Comparison of ENCODE assay signal across 11 cellular contexts in genomic region chr12:63955831-63956685, GRCh38.
DNase-seq lines count a peak whose midpoint lies in the region; ATAC-seq and TF ChIP-seq lines count a peak whose summit lies in the region.
"Had no signal": no experiment of that assay in that cellular context is flagged by ENCODE, and none has a peak within 500 bp of the region (broad histone marks: within the 10 kb centered on the region; RNA-seq: fewer than 3 reads in every experiment).

No MANE protein-coding gene starts in this region.

- H3K27me3 ChIP-seq in gastrocnemius medialis, result no peaks in the 10 kb centered on the region

- H3K4me3 ChIP-seq in gastrocnemius medialis, result no peak overlapping the region

- in situ Hi-C loops in gastrocnemius medialis (cut with MboI; ENCODE audit: low sequenced_read_pairs in 4 of 4) (no loop called here), ACHN (cut with HindIII; ENCODE audit: low pct_ligation_motif_present, low pct_unique_long_range_greater_than_20kb, low sequenced_read_pairs) (no loop called here)

- H3K27ac ChIP-seq in gastrocnemius medialis, result peak overlapping the region; percentile 39 to 69 (median 52)

- TF ChIP-seq POLR2A in gastrocnemius medialis (IDR thresholded peaks at IDR 0.05), result no peak

- H3K4me1 ChIP-seq in gastrocnemius medialis, result peaks cover 0 to 10% of the 10 kb centered on the region in 2 donors

- intact Hi-C loops in left ventricle myocardium superior (cut with micrococcal nuclease), result no loop called here
- intact Hi-C loops in gastrocnemius medialis (cut with DNase I; ENCODE audit: low total_unique reads), result no loop called here

- ATAC-seq in GM18498 (IDR thresholded peaks at IDR 0.05; ENCODE audit: unreplicated experiment) (peak; percentile 48), left ventricle myocardium superior (peak; percentile 93), gastrocnemius medialis (peak; percentile 92 to 94), HG02610 (IDR thresholded peaks at IDR 0.05; ENCODE audit: unreplicated experiment) (no peak), HG03039 (IDR thresholded peaks at IDR 0.05; ENCODE audit: unreplicated experiment) (no peak)
- ATAC-seq: activated CD4-positive, CD25-positive, alpha-beta regulatory T cell treated with anti-CD3 and anti-CD28 coated beads, Interleukin-2, amount 50 U/mL, for 24 hours had no signal

- DNase-seq in SIG-M5 (lab: John Stamatoyannopoulos, UW), result peak; percentile 67
- DNase-seq in left ventricle myocardium superior, result peak; percentile 41
- DNase-seq in gastrocnemius medialis, result peak; percentile 45 to 53
- DNase-seq in ACHN, result no peak
- DNase-seq in NCI-H524 (lab: John Stamatoyannopoulos, UW), result no peak
- DNase-seq: islet precursor cell; stimulated activated CD4-positive, alpha-beta T cell treated with anti-CD3 and anti-CD28 coated beads, Interleukin-4, amount 100 ng/mL, for 24 hours had no signal

- no peak for TF ChIP-seq CTCF in gastrocnemius medialis (IDR thresholded peaks at IDR 0.05 in 4 of 5, conservative IDR thresholded peaks at IDR 0.05 in 1 of 5)

- no peaks in the 10 kb centered on the region for H3K9me3 ChIP-seq in gastrocnemius medialis

- H3K36me3 ChIP-seq in gastrocnemius medialis, result no peaks in the 10 kb centered on the region

Comparison
In these comparisons a context has a peak if more than half of its experiments do, and no peak if none do; other contexts are left out.
1. ATAC-seq: peak in GM18498 (single experiment), left ventricle myocardium superior (single experiment) and gastrocnemius medialis (2 of 2); none in HG02610 (single experiment) and HG03039 (single experiment).
2. DNase-seq: peak in SIG-M5 (single experiment), left ventricle myocardium superior (single experiment) and gastrocnemius medialis (2 of 2); none in ACHN (single experiment) and NCI-H524 (0 of 2).